ENCODE assay signal across 8 cellular contexts in the genomic region with DNA sequence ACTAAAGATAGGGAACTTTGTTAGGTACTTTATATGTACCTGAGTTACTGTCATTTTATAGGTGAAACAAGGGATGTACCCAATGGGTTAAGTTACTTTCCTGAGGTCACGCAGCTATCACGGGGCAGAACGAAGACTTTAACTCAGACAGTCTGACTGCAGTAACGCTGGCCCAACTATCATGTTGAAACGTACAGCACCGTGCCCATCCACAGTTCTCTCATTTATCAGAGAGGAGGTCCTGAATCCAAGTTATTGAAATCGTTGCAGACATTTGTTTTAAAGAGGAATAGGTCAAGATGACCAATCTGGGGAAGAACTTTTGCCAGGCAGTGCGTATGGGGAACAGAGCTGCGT. TPM values are rescaled to one million over a fixed set of nuclear protein-coding genes. Genes with fewer than 3 reads are reported as not detected.
DNase-seq lines count a peak whose midpoint lies in the region; ATAC-seq and TF ChIP-seq lines count a peak whose summit lies in the region.

No MANE protein-coding gene starts in this region.

- no peaks in the 10 kb centered on the region for H3F3A ChIP-seq in PC-9 (ENCODE audit: insufficient read depth, low read depth)

- H3K4me2 ChIP-seq in PC-9: no peak overlapping the region

- no peak for TF ChIP-seq CTCF in left lung (IDR thresholded peaks at IDR 0.05)
- no peak for TF ChIP-seq CTCF in PC-9 (conservative IDR thresholded peaks at IDR 0.05)

- H4K20me1 ChIP-seq in PC-9 (ENCODE audit: insufficient read depth): no peaks in the 10 kb centered on the region

- no peaks in the 10 kb centered on the region for H3K27me3 Mint-ChIP-seq in activated CD4-positive, alpha-beta memory T cell treated with anti-CD3 and anti-CD28 coated beads for 36 hours

- BruUV-seq in PC-9 (replicated peaks; lab: Mats Ljungman, UMichigan): no TSS peak

- H3K9me3 Mint-ChIP-seq in activated CD4-positive, alpha-beta memory T cell treated with anti-CD3 and anti-CD28 coated beads for 36 hours: no peaks in the 10 kb centered on the region

- DNase-seq in activated CD4-positive, alpha-beta memory T cell treated with anti-CD3 and anti-CD28 coated beads for 36 hours: no peak
- DNase-seq in left lung: no peak
- DNase-seq in UCSD-AML1 (lab: John Stamatoyannopoulos, UW; ENCODE audit: unreplicated experiment): no peak
- DNase-seq in NCI-H748 (lab: John Stamatoyannopoulos, UW; ENCODE audit: unreplicated experiment): no peak
- DNase-seq in NCI-H524 treated with DMSO at 0.1 percent for 48 hours (lab: John Stamatoyannopoulos, UW): no peak
- DNase-seq in PC-9: no peak

- peak overlapping the region; percentile 61 for H3K4me3 Mint-ChIP-seq in activated CD4-positive, alpha-beta memory T cell treated with anti-CD3 and anti-CD28 coated beads for 36 hours

- H3K36me3 ChIP-seq in left lung: no peaks in the 10 kb centered on the region
- H3K36me3 ChIP-seq in PC-9 (ENCODE audit: low read depth): no peaks in the 10 kb centered on the region

- H3K27me3 ChIP-seq in left lung (peaks cover 0 to 26% of the 10 kb centered on the region in 2 donors), PC-9 (ENCODE audit: insufficient read depth, low read depth) (no peaks in the 10 kb centered on the region; the same call in 1 of the 2 replicates)

- H3K4me1 ChIP-seq in left lung (peaks cover 3 to 12% of the 10 kb centered on the region in 2 donors), PC-9 (replicated peaks; ENCODE audit: insufficient read depth) (no peaks in the 10 kb centered on the region)

- H3K27ac Mint-ChIP-seq in activated CD4-positive, alpha-beta memory T cell treated with anti-CD3 and anti-CD28 coated beads for 36 hours: peak overlapping the region; percentile 74

- ATAC-seq in GM18511 (IDR thresholded peaks at IDR 0.05; ENCODE audit: unreplicated experiment) (peak; percentile 6), HG02840 (IDR thresholded peaks at IDR 0.05; ENCODE audit: low FRiP score, unreplicated experiment) (peak; percentile 2), left lung (no peak)

- no peaks in the 10 kb centered on the region for H3K9me2 ChIP-seq in PC-9 (ENCODE audit: insufficient read depth)

- H3K27ac ChIP-seq in left lung (no peak overlapping the region), PC-9 (no peak overlapping the region)

- intact Hi-C loops in activated CD4-positive, alpha-beta memory T cell treated with anti-CD3 and anti-CD28 coated beads for 36 hours (cut with micrococcal nuclease): loop anchor here (1.0 to 10.0 kb wide), 7 partner anchors 27 to 1765 kb away; a partner anchor contains a TSS
- intact Hi-C loops in left lung (cut with DNase I) (no loop called here), PC-9 (cut with micrococcal nuclease; ENCODE audit: unreplicated experiment) (no loop called here)

- no peaks in the 10 kb centered on the region for H3K36me3 Mint-ChIP-seq in activated CD4-positive, alpha-beta memory T cell treated with anti-CD3 and anti-CD28 coated beads for 36 hours

- no peak overlapping the region for H2AFZ ChIP-seq in PC-9

- H3K4me3 ChIP-seq in left lung (peak overlapping the region; percentile 65 to 66), PC-9 (no peak overlapping the region)

- POLR2A ChIA-PET in activated CD4-positive, alpha-beta memory T cell treated with anti-CD3 and anti-CD28 coated beads for 36 hours (lab: Charles Lee): no interaction called here
- POLR2A ChIA-PET in PC-9 (lab: Charles Lee; ENCODE audit: unreplicated experiment): no interaction called here

- no peaks in the 10 kb centered on the region for H3K9me3 ChIP-seq in left lung
- no peaks in the 10 kb centered on the region for H3K9me3 ChIP-seq in PC-9 (ENCODE audit: insufficient read depth, low read depth)

- peaks cover 39% of the 10 kb centered on the region for H3K4me1 Mint-ChIP-seq in activated CD4-positive, alpha-beta memory T cell treated with anti-CD3 and anti-CD28 coated beads for 36 hours (ENCODE audit: low read depth)

- H3K79me2 ChIP-seq in PC-9 (ENCODE audit: low read depth): no peaks in the 10 kb centered on the region

- CTCF ChIA-PET in activated CD4-positive, alpha-beta memory T cell treated with anti-CD3 and anti-CD28 coated beads for 36 hours (lab: Charles Lee): no interaction called here
- CTCF ChIA-PET in PC-9 (lab: Charles Lee): no interaction called here

RNA-seq across cellular contexts. Expression of a gene that starts 0.6 kb away (rescaled TPM):
- 10 to 100 TPM; 73.7 to 79.7 TPM for total RNA-seq in activated CD4-positive, alpha-beta memory T cell treated with anti-CD3 and anti-CD28 coated beads for 36 hours
- total RNA-seq in left lung (10 to 100 TPM; 16.2 to 17.0 TPM), PC-9 (2021) (0.83 and 1.3 TPM in 2 replicates)

Comparison
In these comparisons a context has a peak if more than half of its experiments do, and no peak if none do; other contexts are left out.
1. RNA of a gene that starts 0.6 kb away (total RNA-seq): 73.7 to 79.7 TPM in activated CD4-positive, alpha-beta memory T cell treated with anti-CD3 and anti-CD28 coated beads for 36 hours; 16.2 to 17.0 TPM in left lung and 0.83 to 1.3 TPM in PC-9; every median in the first group is over 4 times any median in the second.